11 cellular contexts compared by ENCODE assay signal in the genomic region with DNA sequence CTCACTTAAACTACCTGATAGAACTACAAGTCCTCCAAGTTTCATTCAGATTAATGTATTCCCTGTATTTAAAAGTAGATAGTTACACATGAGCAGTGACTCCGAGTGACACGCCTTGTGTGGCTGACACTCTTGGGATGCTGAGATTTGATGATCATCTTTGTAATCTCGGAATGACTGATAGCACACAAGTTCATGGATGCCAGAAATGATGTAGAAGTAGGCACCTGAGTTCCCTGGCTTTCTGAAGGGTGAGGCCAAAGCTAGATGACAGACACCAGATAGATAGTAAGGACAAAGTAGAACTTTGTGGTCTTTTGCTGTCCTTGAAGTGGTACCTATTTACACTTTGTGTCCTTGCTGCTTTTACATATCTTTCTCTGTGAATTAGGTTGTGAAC.
A peak's percentile ranks its signal among the peaks of the same experiment; 100 is the strongest.
DNase-seq lines count a peak whose midpoint lies in the region; ATAC-seq and TF ChIP-seq lines count a peak whose summit lies in the region.
"Had no signal": no experiment of that assay in that cellular context is flagged by ENCODE, and none has a peak within 500 bp of the region (broad histone marks: within the 10 kb centered on the region; RNA-seq: fewer than 3 reads in every experiment).

No MANE protein-coding gene starts in this region.

- H3K4me3 Mint-ChIP-seq in CD8-positive, alpha-beta T cell = no peak overlapping the region
- no peak overlapping the region for H3K4me3 Mint-ChIP-seq in central memory CD8-positive, alpha-beta T cell
- H3K4me3 Mint-ChIP-seq: WTC11 had no signal

- intact Hi-C loops in CD8-positive, alpha-beta T cell (cut with DNase I, micrococcal nuclease) = no loop called here

- H3K4me1 Mint-ChIP-seq in CD8-positive, alpha-beta T cell (ENCODE audit: low read depth) = peaks cover 43% of the 10 kb centered on the region
- peaks cover 38% of the 10 kb centered on the region for H3K4me1 Mint-ChIP-seq in central memory CD8-positive, alpha-beta T cell

- no peak overlapping the region for H3K4me3 ChIP-seq in CD8-positive, alpha-beta T cell (ENCODE audit: low read depth, low read length)
- no peak overlapping the region for H3K4me3 ChIP-seq in right atrium auricular region
- H3K4me3 ChIP-seq: K562 had no signal

- H3K36me3 ChIP-seq in CD8-positive, alpha-beta T cell (ENCODE audit: insufficient read depth, low read length) = no peaks in the 10 kb centered on the region
- H3K36me3 ChIP-seq in right atrium auricular region = no peaks in the 10 kb centered on the region

- CTCF ChIA-PET in CD8-positive, alpha-beta T cell (lab: Charles Lee) = no interaction called here

- H3K27ac Mint-ChIP-seq in CD8-positive, alpha-beta T cell = peak overlapping the region; percentile 86
- H3K27ac Mint-ChIP-seq in central memory CD8-positive, alpha-beta T cell (ENCODE audit: low read depth) = peak overlapping the region; percentile 82

- H3K9me3 Mint-ChIP-seq in CD8-positive, alpha-beta T cell = no peaks in the 10 kb centered on the region
- H3K9me3 Mint-ChIP-seq in central memory CD8-positive, alpha-beta T cell = no peaks in the 10 kb centered on the region
- H3K9me3 Mint-ChIP-seq: WTC11 had no signal

- H3K27ac ChIP-seq in CD8-positive, alpha-beta T cell (ENCODE audit: low read depth, low read length) = peak overlapping the region; percentile 29
- no peak overlapping the region for H3K27ac ChIP-seq in right atrium auricular region

- ATAC-seq in CD8-positive, alpha-beta T cell = peak; percentile 8
- ATAC-seq in GM21423 (IDR thresholded peaks at IDR 0.05; ENCODE audit: unreplicated experiment) (peak; percentile 15), HG03354 (IDR thresholded peaks at IDR 0.05; ENCODE audit: poor library complexity, severe bottlenecking, unreplicated experiment) (peak; percentile 21), GM19467 (IDR thresholded peaks at IDR 0.05; ENCODE audit: unreplicated experiment) (no peak)
- no peak for ATAC-seq in central memory CD8-positive, alpha-beta T cell (replicated peaks; ENCODE audit: extremely low read depth, poor library complexity, severe bottlenecking)
- ATAC-seq: K562, WTC11 had no signal

- H3K36me3 Mint-ChIP-seq in CD8-positive, alpha-beta T cell = no peaks in the 10 kb centered on the region
- peaks cover 3% of the 10 kb centered on the region for H3K36me3 Mint-ChIP-seq in central memory CD8-positive, alpha-beta T cell (ENCODE audit: insufficient read depth)
- H3K36me3 Mint-ChIP-seq: WTC11 had no signal

- H3K27me3 Mint-ChIP-seq in CD8-positive, alpha-beta T cell (ENCODE audit: low read depth) = no peaks in the 10 kb centered on the region
- no peaks in the 10 kb centered on the region for H3K27me3 Mint-ChIP-seq in central memory CD8-positive, alpha-beta T cell

- POLR2A ChIA-PET in CD8-positive, alpha-beta T cell (lab: Charles Lee) = no interaction called here

- no peak for DNase-seq in CD8-positive, alpha-beta T cell
- DNase-seq in central memory CD8-positive, alpha-beta T cell (ENCODE audit: low spot score in 2 of 2) = no peak
- DNase-seq in NCI-H2227 treated with DMSO at 0.1 percent for 48 hours (lab: John Stamatoyannopoulos, UW) (no peak), putamen (ENCODE audit: low spot score) (no peak), right atrium auricular region (ENCODE audit: low spot score) (no peak)
- DNase-seq: H7 had no signal

- no peak for TF ChIP-seq CTCF in CD8-positive, alpha-beta T cell (IDR thresholded peaks at IDR 0.05)
- no peak for TF ChIP-seq CTCF in right atrium auricular region (IDR thresholded peaks at IDR 0.05)

- H3K27me3 ChIP-seq in CD8-positive, alpha-beta T cell (ENCODE audit: insufficient read depth, low read length) = no peaks in the 10 kb centered on the region
- H3K27me3 ChIP-seq in right atrium auricular region = no peaks in the 10 kb centered on the region

- H3K9me3 ChIP-seq in CD8-positive, alpha-beta T cell (ENCODE audit: low read length) = no peaks in the 10 kb centered on the region
- no peaks in the 10 kb centered on the region for H3K9me3 ChIP-seq in right atrium auricular region

- peaks cover 21% of the 10 kb centered on the region for H3K4me1 ChIP-seq in CD8-positive, alpha-beta T cell (ENCODE audit: insufficient read depth, low read length)
- no peaks in the 10 kb centered on the region for H3K4me1 ChIP-seq in right atrium auricular region

Comparison
In these comparisons a context has a peak if more than half of its experiments do, and no peak if none do; other contexts are left out.
1. ATAC-seq: peak in CD8-positive, alpha-beta T cell (single experiment), GM21423 (single experiment) and HG03354 (single experiment); none in central memory CD8-positive, alpha-beta T cell (single experiment) and GM19467 (single experiment).